ENCODE assay signal across 9 cellular contexts in genomic region chr7:116776610-116777289, GRCh38.
DNase-seq lines count a peak whose midpoint lies in the region; ATAC-seq and TF ChIP-seq lines count a peak whose summit lies in the region.
"Had no signal": no experiment of that assay in that cellular context is flagged by ENCODE, and none has a peak within 500 bp of the region (broad histone marks: within the 10 kb centered on the region; RNA-seq: fewer than 3 reads in every experiment).

No MANE protein-coding gene starts in this region.

- H3K36me3 ChIP-seq in MG63 = peaks cover 45% of the 10 kb centered on the region
- no peaks in the 10 kb centered on the region for H3K36me3 ChIP-seq in CD8-positive, alpha-beta T cell (ENCODE audit: insufficient read depth, low read length)

- TF ChIP-seq CTCF in AG04449 (IDR thresholded peaks at IDR 0.05; ENCODE audit: insufficient read depth, low read length, missing control alignments) (no peak), foreskin keratinocyte (conservative IDR thresholded peaks at IDR 0.05) (peak; percentile 16)
- TF ChIP-seq CTCF in CD8-positive, alpha-beta T cell (IDR thresholded peaks at IDR 0.05) = no peak

- H3K27ac ChIP-seq in foreskin keratinocyte = peak overlapping the region; percentile 80
- no peak overlapping the region for H3K27ac ChIP-seq in CD8-positive, alpha-beta T cell (ENCODE audit: low read depth, low read length)
- H3K27ac ChIP-seq: SK-N-MC had no signal

- H3K27me3 ChIP-seq in MG63 (no peaks in the 10 kb centered on the region), foreskin keratinocyte (no peaks in the 10 kb centered on the region)
- H3K27me3 ChIP-seq in CD8-positive, alpha-beta T cell (ENCODE audit: insufficient read depth, low read length) = no peaks in the 10 kb centered on the region

- intact Hi-C loops in Right ventricle myocardium superior (cut with DNase I) = no loop called here
- intact Hi-C loops in CD8-positive, alpha-beta T cell (cut with DNase I, micrococcal nuclease) = no loop called here

- ATAC-seq in GM21423 (IDR thresholded peaks at IDR 0.05; ENCODE audit: unreplicated experiment) = peak; percentile 69
- ATAC-seq in foreskin keratinocyte = peak; percentile 83
- no peak for ATAC-seq in Right ventricle myocardium superior (ENCODE audit: poor library complexity)
- no peak for ATAC-seq in CD8-positive, alpha-beta T cell

- H3K27ac Mint-ChIP-seq in CD8-positive, alpha-beta T cell = no peak overlapping the region

- no peaks in the 10 kb centered on the region for H3K36me3 Mint-ChIP-seq in CD8-positive, alpha-beta T cell

- peaks cover 5% of the 10 kb centered on the region for H3K27me3 Mint-ChIP-seq in CD8-positive, alpha-beta T cell (ENCODE audit: low read depth)

- H3K4me3 Mint-ChIP-seq in CD8-positive, alpha-beta T cell = no peak overlapping the region

- CTCF ChIA-PET in AG04449 (lab: Yijun Ruan, JAX) = interaction anchor here (1.0 to 1.9 kb wide), 4 partner anchors 10 to 185 kb away, joined by 3 to 6 read pairs (median 4); no protein-coding TSS in a partner anchor
- CTCF ChIA-PET in CD8-positive, alpha-beta T cell (lab: Charles Lee) = no interaction called here

- H3K4me3 ChIP-seq in AG04449 (ENCODE audit: low read depth, low read length) (no peak overlapping the region), MG63 (no peak overlapping the region)
- no peak overlapping the region for H3K4me3 ChIP-seq in CD8-positive, alpha-beta T cell (ENCODE audit: low read depth, low read length)
- H3K4me3 ChIP-seq: SK-N-MC had no signal

- H3K4me1 ChIP-seq in foreskin keratinocyte = peaks cover 41% of the 10 kb centered on the region
- no peaks in the 10 kb centered on the region for H3K4me1 ChIP-seq in CD8-positive, alpha-beta T cell (ENCODE audit: insufficient read depth, low read length)

- H3K9me3 ChIP-seq in MG63 = no peaks in the 10 kb centered on the region
- no peaks in the 10 kb centered on the region for H3K9me3 ChIP-seq in CD8-positive, alpha-beta T cell (ENCODE audit: low read length)

- POLR2A ChIA-PET in AG04449 (lab: Yijun Ruan, JAX) = interaction anchor here (0.5 to 1.0 kb wide), 4 partner anchors 13 to 422 kb away, joined by 3 to 5 read pairs (median 4); no protein-coding TSS in a partner anchor
- POLR2A ChIA-PET in CD8-positive, alpha-beta T cell (lab: Charles Lee) = interaction anchor here (1.1 kb wide), 1 partner anchor 9 kb away, joined by 3 read pairs; no protein-coding TSS in a partner anchor

- peak; percentile 52 for DNase-seq in AG04449 (ENCODE audit: low read depth, low spot score)
- DNase-seq in MG63 = peak; percentile 56
- peak; percentile 94 to 97 for DNase-seq in foreskin keratinocyte
- no peak for DNase-seq in DMS153 treated with DMSO at 0.1 percent for 48 hours (lab: John Stamatoyannopoulos, UW; ENCODE audit: unreplicated experiment)
- DNase-seq in SIG-M5 (lab: John Stamatoyannopoulos, UW) = no peak
- DNase-seq in Right ventricle myocardium superior = no peak
- DNase-seq in CD8-positive, alpha-beta T cell = no peak

- H3K9me3 Mint-ChIP-seq in CD8-positive, alpha-beta T cell = no peaks in the 10 kb centered on the region

- no peaks in the 10 kb centered on the region for H3K4me1 Mint-ChIP-seq in CD8-positive, alpha-beta T cell (ENCODE audit: low read depth)

Comparison
In these comparisons a context has a peak if more than half of its experiments do, and no peak if none do; other contexts are left out.
1. DNase-seq: peak in AG04449 (single experiment), MG63 (single experiment) and foreskin keratinocyte (2 of 2); none in DMS153 treated with DMSO at 0.1 percent for 48 hours (single experiment), SIG-M5 (single experiment), Right ventricle myocardium superior (single experiment) and CD8-positive, alpha-beta T cell (0 of 7).
2. ATAC-seq: peak in GM21423 (single experiment) and foreskin keratinocyte (single experiment); none in Right ventricle myocardium superior (single experiment) and CD8-positive, alpha-beta T cell (single experiment).